In the genomic region with DNA sequence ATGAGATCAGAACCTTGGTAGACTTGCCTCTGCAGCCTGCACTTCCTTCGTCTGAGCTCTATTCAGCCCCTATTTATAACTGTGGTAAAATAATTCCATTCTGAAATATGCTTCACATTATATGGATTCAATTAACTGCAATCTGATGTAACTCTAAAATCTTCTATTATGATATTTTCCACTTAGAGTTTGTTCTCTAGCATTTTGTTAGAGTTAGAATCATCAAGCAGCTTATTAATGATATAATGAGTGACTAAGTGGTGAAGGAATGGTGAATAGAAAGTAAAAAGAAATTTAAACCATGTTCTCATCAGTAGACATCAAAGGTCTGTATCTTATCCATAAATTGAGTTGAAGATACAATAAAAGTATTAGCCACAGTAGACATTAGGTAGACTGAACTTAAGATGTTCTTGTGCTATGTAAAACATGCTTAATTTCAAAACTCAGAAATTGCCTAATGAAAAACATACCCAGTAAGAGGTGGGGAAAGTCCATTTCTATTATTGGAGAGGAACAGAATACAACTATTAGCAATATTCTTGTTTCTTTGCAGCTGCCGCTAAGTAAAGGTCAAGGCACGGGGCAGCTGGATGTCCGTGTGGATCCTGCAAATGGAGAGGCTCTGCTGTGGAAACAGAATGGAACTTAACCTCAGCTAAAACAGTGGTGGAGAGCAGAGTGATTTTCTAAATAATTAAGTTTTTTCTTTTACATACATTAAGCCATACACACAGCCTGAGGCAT, we compare ENCODE assay signal across 25 cellular contexts.
"Had no signal": no experiment of that assay in that cellular context is flagged by ENCODE, and none has a peak within 500 bp of the region (broad histone marks: within the 10 kb centered on the region; RNA-seq: fewer than 3 reads in every experiment).

No MANE protein-coding gene starts in this region.

- H3K9me3 ChIP-seq: esophagus squamous epithelium, gastrocnemius medialis, lower lobe of right lung, neutrophil, right atrium auricular region, sigmoid colon, transverse colon, upper lobe of right lung had no signal

- H2AFZ ChIP-seq: parathyroid adenoma had no signal

- DNase-seq: cortex of kidney; effector memory CD8-positive, alpha-beta T cell; erythroblast; esophagus squamous epithelium; gastrocnemius medialis; head of caudate nucleus; left ventricle myocardium superior; lower lobe of right lung; natural killer cell; sigmoid colon; stimulated activated CD4-positive, alpha-beta T cell treated with anti-CD3 and anti-CD28 coated beads, Interleukin-15, amount 100 ng/mL, for 24 hours; stimulated activated CD4-positive, alpha-beta T cell treated with anti-CD3 and anti-CD28 coated beads, Interleukin-2, amount 100 ng/mL, for 48 hours; stimulated activated naive B cell treated with anti-CD40 and anti-IgM and Interleukin-4, amounts not matched to agents 10 μg/mL and 1 μg/mL and 100 μg/mL, for 72 hours; transverse colon; upper lobe of right lung had no signal

- H3K27ac Mint-ChIP-seq: effector memory CD8-positive, alpha-beta T cell; natural killer cell; progenitor cell of endocrine pancreas; stimulated activated naive B cell treated with anti-CD40 and anti-IgM and Interleukin-4, amounts not matched to agents 10 μg/mL and 1 μg/mL and 100 μg/mL, for 72 hours; stimulated activated naive CD8-positive, alpha-beta T cell treated with anti-CD3 and anti-CD28 coated beads, Interleukin-15, Interleukin-2, amounts not matched to agents 100 ng/mL and 50 ng/mL, for 24 hours had no signal

- H3K4me1 Mint-ChIP-seq: natural killer cell; neural crest cell; stimulated activated naive B cell treated with anti-CD40 and anti-IgM and Interleukin-4, amounts not matched to agents 10 μg/mL and 1 μg/mL and 100 μg/mL, for 72 hours had no signal

- H3K79me2 ChIP-seq: parathyroid adenoma had no signal

- H3K36me3 Mint-ChIP-seq: natural killer cell; stimulated activated naive B cell treated with anti-CD40 and anti-IgM and Interleukin-4, amounts not matched to agents 10 μg/mL and 1 μg/mL and 100 μg/mL, for 72 hours had no signal

- H3K27me3 ChIP-seq: esophagus squamous epithelium, gastrocnemius medialis, neutrophil, right atrium auricular region, sigmoid colon, transverse colon, upper lobe of right lung, uterus had no signal

- H3K4me3 Mint-ChIP-seq: effector memory CD8-positive, alpha-beta T cell; natural killer cell; neural crest cell; stimulated activated naive B cell treated with anti-CD40 and anti-IgM and Interleukin-4, amounts not matched to agents 10 μg/mL and 1 μg/mL and 100 μg/mL, for 72 hours; stimulated activated naive CD8-positive, alpha-beta T cell treated with anti-CD3 and anti-CD28 coated beads, Interleukin-15, Interleukin-2, amounts not matched to agents 100 ng/mL and 50 ng/mL, for 24 hours had no signal

- H3K4me1 ChIP-seq: gastrocnemius medialis, parathyroid adenoma, right atrium auricular region, sigmoid colon, transverse colon, upper lobe of right lung, uterus had no signal

- ATAC-seq: effector memory CD8-positive, alpha-beta T cell; gastrocnemius medialis; left ventricle myocardium superior; lower lobe of right lung; natural killer cell; stimulated activated naive B cell treated with anti-CD40 and anti-IgM and Interleukin-4, amounts not matched to agents 10 μg/mL and 1 μg/mL and 100 μg/mL, for 72 hours; upper lobe of right lung had no signal

- FAIRE-seq: endometrium, keratinocyte had no signal

- H3K9ac ChIP-seq: parathyroid adenoma had no signal

- H3K27ac ChIP-seq: gastrocnemius medialis, lower lobe of right lung, neutrophil, parathyroid adenoma, right atrium auricular region, sigmoid colon, transverse colon, upper lobe of right lung, uterus had no signal

- H3K27me3 Mint-ChIP-seq: effector memory CD8-positive, alpha-beta T cell; progenitor cell of endocrine pancreas; stimulated activated naive B cell treated with anti-CD40 and anti-IgM and Interleukin-4, amounts not matched to agents 10 μg/mL and 1 μg/mL and 100 μg/mL, for 72 hours; stimulated activated naive CD8-positive, alpha-beta T cell treated with anti-CD3 and anti-CD28 coated beads, Interleukin-15, Interleukin-2, amounts not matched to agents 100 ng/mL and 50 ng/mL, for 24 hours had no signal

- H3K36me3 ChIP-seq: esophagus squamous epithelium, gastrocnemius medialis, lower lobe of right lung, neutrophil, right atrium auricular region, sigmoid colon, transverse colon, upper lobe of right lung, uterus had no signal

- H3K4me3 ChIP-seq: esophagus squamous epithelium, gastrocnemius medialis, lower lobe of right lung, right atrium auricular region, sigmoid colon, skin epidermis, transverse colon, upper lobe of right lung, uterus had no signal
